8 cellular contexts compared by ENCODE assay signal in genomic region chr4:138919094-138919936, GRCh38.
DNase-seq lines count a peak whose midpoint lies in the region; ATAC-seq and TF ChIP-seq lines count a peak whose summit lies in the region.

No MANE protein-coding gene starts in this region.

- no peaks in the 10 kb centered on the region for H3K9me3 ChIP-seq in psoas muscle

- H3K4me1 Mint-ChIP-seq in activated naive CD8-positive, alpha-beta T cell treated with anti-CD3 and anti-CD28 coated beads for 36 hours: no peaks in the 10 kb centered on the region

- H3K36me3 Mint-ChIP-seq in activated naive CD8-positive, alpha-beta T cell treated with anti-CD3 and anti-CD28 coated beads for 36 hours: no peaks in the 10 kb centered on the region

- H3K9me3 Mint-ChIP-seq in activated naive CD8-positive, alpha-beta T cell treated with anti-CD3 and anti-CD28 coated beads for 36 hours: no peaks in the 10 kb centered on the region

- H3K4me3 ChIP-seq in GM12864 (ENCODE audit: low read depth, low read length) (no peak overlapping the region), psoas muscle (peak overlapping the region; percentile 29)

- ATAC-seq in HG03103 (IDR thresholded peaks at IDR 0.05; ENCODE audit: low read depth, unreplicated experiment) (peak; percentile 71), psoas muscle (peak; percentile 92 to 98 (median 95)), GM18517 (IDR thresholded peaks at IDR 0.05; ENCODE audit: unreplicated experiment) (no peak)

- WGBS in psoas muscle, 3 donors: 32 to 42% (median 35%) methylated on average over 27 of the region's 27 CpGs

- H3K27me3 Mint-ChIP-seq in activated naive CD8-positive, alpha-beta T cell treated with anti-CD3 and anti-CD28 coated beads for 36 hours: peaks cover 14% of the 10 kb centered on the region

- no peak overlapping the region for H3K27ac ChIP-seq in 22Rv1
- no peak overlapping the region for H3K27ac ChIP-seq in psoas muscle

- no peak overlapping the region for H3K27ac Mint-ChIP-seq in activated naive CD8-positive, alpha-beta T cell treated with anti-CD3 and anti-CD28 coated beads for 36 hours

- H3K4me1 ChIP-seq in psoas muscle: peaks cover 4% of the 10 kb centered on the region

- H3K36me3 ChIP-seq in psoas muscle (ENCODE audit: insufficient read depth in 1 of 2, low read depth in 1 of 2): no peaks in the 10 kb centered on the region

- intact Hi-C loops in cardiac septum (cut with DNase I): no loop called here
- intact Hi-C loops in psoas muscle (cut with DNase I): loop anchor here (5.0 kb wide), 2 partner anchors 237 to 242 kb away; no protein-coding TSS in a partner anchor

- H3K4me3 Mint-ChIP-seq in activated naive CD8-positive, alpha-beta T cell treated with anti-CD3 and anti-CD28 coated beads for 36 hours: no peak overlapping the region

- H3K27me3 ChIP-seq in psoas muscle (ENCODE audit: insufficient read depth in 3 of 3, low read length in 2 of 3): no peaks in the 10 kb centered on the region

- DNase-seq in GM12864 (ENCODE audit: low read depth): no peak
- DNase-seq in NCI-H526 (lab: John Stamatoyannopoulos, UW): peak; percentile 53 to 85
- peak; percentile 54 for DNase-seq in activated naive CD8-positive, alpha-beta T cell treated with anti-CD3 and anti-CD28 coated beads for 36 hours
- peak; percentile 84 for DNase-seq in cardiac septum (ENCODE audit: low spot score)
- DNase-seq in psoas muscle: peak; percentile 77 to 80

- TF ChIP-seq CTCF in 22Rv1 (IDR thresholded peaks at IDR 0.05): peak; percentile 91
- TF ChIP-seq CTCF in GM12864 (IDR thresholded peaks at IDR 0.05; ENCODE audit: low read depth, low read length, missing control alignments): peak; percentile 41
- peak; percentile 78 for TF ChIP-seq CTCF in psoas muscle (IDR thresholded peaks at IDR 0.05)

Comparison
In these comparisons a context has a peak if more than half of its experiments do, and no peak if none do; other contexts are left out.
1. CTCF ChIP-seq: peak in every context shown above with its lines; median percentile 91 in 22Rv1; 78 in psoas muscle; 41 in GM12864.